ENCODE assay signal across 8 cellular contexts in the genomic region with DNA sequence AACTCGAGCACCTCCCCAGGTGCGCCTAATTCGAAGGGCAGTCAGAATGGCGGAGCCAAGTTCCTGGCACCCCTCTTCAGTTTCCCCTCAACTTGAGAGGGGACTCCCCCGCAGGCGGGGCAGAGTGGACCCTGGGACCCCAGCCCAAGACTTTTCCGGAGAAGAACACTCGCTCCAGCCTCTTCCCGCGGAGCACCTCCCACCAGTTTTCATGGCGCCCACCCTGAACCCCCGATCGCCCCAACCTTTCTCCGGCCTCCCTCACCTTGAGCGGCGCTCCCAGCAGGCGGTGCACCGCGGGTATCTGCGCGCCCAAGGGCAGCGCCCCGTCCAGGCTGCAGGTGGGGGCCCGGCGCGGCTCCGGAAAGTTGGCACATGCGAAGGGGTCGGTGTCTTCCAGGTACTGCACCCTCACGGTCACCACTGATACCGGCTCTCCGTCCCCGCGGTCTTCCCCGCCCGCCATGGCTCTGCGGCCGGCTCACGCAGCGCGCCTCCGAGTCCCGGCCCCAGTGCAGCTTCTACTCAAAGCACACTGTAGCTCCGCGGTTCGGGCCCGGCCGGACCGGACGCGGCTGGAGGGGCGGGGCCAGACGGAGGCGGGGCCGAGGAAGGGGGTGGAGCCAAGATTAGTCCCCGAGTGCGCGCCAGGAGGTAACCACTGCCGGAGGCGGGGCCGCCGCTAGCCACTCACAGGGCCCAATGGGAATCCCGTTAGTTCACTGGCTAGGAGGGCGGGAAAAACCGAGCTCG. TPM values are rescaled to one million over a fixed set of nuclear protein-coding genes. Genes with fewer than 3 reads are reported as not detected.
DNase-seq lines count a peak whose midpoint lies in the region; ATAC-seq and TF ChIP-seq lines count a peak whose summit lies in the region.

A gene (minus strand): TSS at position 537 of the 753 bp plus-strand sequence. CDS start 71 bp downstream, at position 466.

- H3K4me3 Mint-ChIP-seq in activated T-cell treated with anti-CD3 and anti-CD28 coated beads, Interleukin-2, amount 50 U/mL, for 24 hours: peak within 1 kb of the TSS; percentile 93

- H4K20me1 ChIP-seq in KMS-11 (ENCODE audit: insufficient read depth): no peaks in the 10 kb centered on the region

- H3K27me3 ChIP-seq in KMS-11 (ENCODE audit: insufficient read depth, low read depth): peaks cover 34% of the 10 kb centered on the region
- no peaks in the 10 kb centered on the region for H3K27me3 ChIP-seq in Panc1 (ENCODE audit: control insufficient read depth, insufficient read depth, low read length)
- peaks cover 33% of the 10 kb centered on the region for H3K27me3 ChIP-seq in mucosa of stomach (ENCODE audit: control insufficient read depth, insufficient read depth, low read length)

- H3K79me2 ChIP-seq in KMS-11 (ENCODE audit: insufficient read depth, low read depth): no peaks in the 10 kb centered on the region

- TF ChIP-seq CTCF in KMS-11 (conservative IDR thresholded peaks at IDR 0.05; ENCODE audit: low read depth, low read length) (no peak), Panc1 (IDR thresholded peaks at IDR 0.05) (no peak), epithelial cell of proximal tubule (conservative IDR thresholded peaks at IDR 0.05; ENCODE audit: low read depth, low read length) (no peak)

- peak within 1 kb of the TSS; percentile 97 for H2AFZ ChIP-seq in KMS-11 (ENCODE audit: low read depth)

- peak within 1 kb of the TSS; percentile 46 for H3K27ac ChIP-seq in KMS-11
- no peak within 1 kb of the TSS for H3K27ac ChIP-seq in Panc1 (ENCODE audit: low read length)

- CTCF ChIA-PET in Panc1 (lab: Charles Lee): interaction anchor here (0.6 kb wide), 1 partner anchor 67 kb away, joined by 6 read pairs; no protein-coding TSS in a partner anchor

- peak; percentile 47 for ATAC-seq in GM21737 (IDR thresholded peaks at IDR 0.05; ENCODE audit: unreplicated experiment)
- peak; percentile 86 for ATAC-seq in Panc1

- peaks cover 12% of the 10 kb centered on the region for H3K27me3 Mint-ChIP-seq in activated T-cell treated with anti-CD3 and anti-CD28 coated beads, Interleukin-2, amount 50 U/mL, for 24 hours

- H3K36me3 Mint-ChIP-seq in activated T-cell treated with anti-CD3 and anti-CD28 coated beads, Interleukin-2, amount 50 U/mL, for 24 hours (ENCODE audit: low read depth): peaks cover 15% of the 10 kb centered on the region

- no TSS peak for BruUV-seq in Panc1 (replicated peaks; lab: Mats Ljungman, UMichigan)

- H3K4me3 ChIP-seq in KMS-11 (IDR thresholded peaks at IDR 0.05; ENCODE audit: insufficient read depth, low read depth, low read length) (peak within 1 kb of the TSS; percentile 24), Panc1 (ENCODE audit: low read depth in 2 of 2, low read length in 2 of 2) (peak within 1 kb of the TSS; percentile 64 to 73), epithelial cell of proximal tubule (ENCODE audit: low read depth, low read length) (peak within 1 kb of the TSS; percentile 90), mucosa of stomach (ENCODE audit: low read length) (peak within 1 kb of the TSS; percentile 66)

- DNase-seq in DMS53 treated with DMSO at 0.1 percent for 48 hours (lab: John Stamatoyannopoulos, UW; ENCODE audit: unreplicated experiment) (peak; percentile 71), Panc1 (ENCODE audit: low read depth, low spot score) (no peak), epithelial cell of proximal tubule (ENCODE audit: low read depth) (no peak)
- peak; percentile 99 for DNase-seq in activated T-cell treated with anti-CD3 and anti-CD28 coated beads, Interleukin-2, amount 50 U/mL, for 24 hours
- peak; percentile 100 for DNase-seq in stimulated activated CD8-positive, alpha-beta memory T cell treated with anti-CD3 and anti-CD28 coated beads, Interleukin-4, amount 100 ng/mL, for 48 hours

- H3K9me3 Mint-ChIP-seq in activated T-cell treated with anti-CD3 and anti-CD28 coated beads, Interleukin-2, amount 50 U/mL, for 24 hours: no peaks in the 10 kb centered on the region

- H3K9ac ChIP-seq in KMS-11 (peak within 1 kb of the TSS; percentile 57; the same call in 1 of the 2 replicates), mucosa of stomach (ENCODE audit: low read length) (peak within 1 kb of the TSS; percentile 71)

- H3K9me3 ChIP-seq in Panc1 (ENCODE audit: control insufficient read depth, insufficient read depth, low read depth, low read length): no peaks in the 10 kb centered on the region
- no peaks in the 10 kb centered on the region for H3K9me3 ChIP-seq in mucosa of stomach (ENCODE audit: control insufficient read depth, low read length)

- peak within 1 kb of the TSS; percentile 85 for H3K27ac Mint-ChIP-seq in activated T-cell treated with anti-CD3 and anti-CD28 coated beads, Interleukin-2, amount 50 U/mL, for 24 hours

- intact Hi-C loops in Panc1 (cut with micrococcal nuclease; ENCODE audit: unreplicated experiment): no loop called here

- peak within 1 kb of the TSS; percentile 100 for H3K4me2 ChIP-seq in KMS-11

- H3K4me1 Mint-ChIP-seq in activated T-cell treated with anti-CD3 and anti-CD28 coated beads, Interleukin-2, amount 50 U/mL, for 24 hours (ENCODE audit: low read depth): peaks cover 58% of the 10 kb centered on the region

- H3K4me1 ChIP-seq in KMS-11 (ENCODE audit: low read depth, poor library complexity, severe bottlenecking) (peaks cover 29% of the 10 kb centered on the region), Panc1 (ENCODE audit: control insufficient read depth, insufficient read depth, low read length) (peaks cover 7% of the 10 kb centered on the region), mucosa of stomach (ENCODE audit: control insufficient read depth, insufficient read depth, low read length) (peaks cover 47% of the 10 kb centered on the region)

- POLR2A ChIA-PET in Panc1 (lab: Charles Lee): interaction anchor here (0.6 kb wide), 1 partner anchor 82 kb away, joined by 4 read pairs; no protein-coding TSS in a partner anchor

- in situ Hi-C loops in Panc1 (cut with HindIII; ENCODE audit: low pct_unique_long_range_greater_than_20kb, low sequenced_read_pairs): no loop called here

- H3K36me3 ChIP-seq in KMS-11 (ENCODE audit: insufficient read depth) (no peaks in the 10 kb centered on the region), Panc1 (ENCODE audit: control insufficient read depth, insufficient read depth, low read length) (no peaks in the 10 kb centered on the region; the same call in 1 of the 2 replicates), mucosa of stomach (ENCODE audit: control insufficient read depth, insufficient read depth, low read length) (no peaks in the 10 kb centered on the region)

RNA-seq across cellular contexts. Expression of the gene that starts here (rescaled TPM):
- total RNA-seq in Panc1 (2021; ENCODE audit: unreplicated experiment) (9.3 TPM), epithelial cell of proximal tubule (16.4 and 20.1 TPM in 2 replicates)
- polyA plus RNA-seq in Panc1 (2012; ENCODE audit: insufficient read length): 13.4 TPM

Comparison
In these comparisons a context has a peak if more than half of its experiments do, and no peak if none do; other contexts are left out.
1. DNase-seq: peak in DMS53 treated with DMSO at 0.1 percent for 48 hours (single experiment), activated T-cell treated with anti-CD3 and anti-CD28 coated beads, Interleukin-2, amount 50 U/mL, for 24 hours (single experiment) and stimulated activated CD8-positive, alpha-beta memory T cell treated with anti-CD3 and anti-CD28 coated beads, Interleukin-4, amount 100 ng/mL, for 48 hours (single experiment); none in Panc1 (single experiment) and epithelial cell of proximal tubule (single experiment).
2. H3K4me3 ChIP-seq: peak in every context shown above with its lines; median percentile 90 in epithelial cell of proximal tubule; 68 in Panc1; 66 in mucosa of stomach; 24 in KMS-11.